9 cellular contexts compared by ENCODE assay signal in genomic region chr19:47663911-47664771, GRCh38. TPM values are rescaled to one million over a fixed set of nuclear protein-coding genes. Genes with fewer than 3 reads are reported as not detected.
A peak's percentile ranks its signal among the peaks of the same experiment; 100 is the strongest.
DNase-seq lines count a peak whose midpoint lies in the region; ATAC-seq, FAIRE-seq and TF ChIP-seq lines count a peak whose summit lies in the region.
"Had no signal": no experiment of that assay in that cellular context is flagged by ENCODE, and none has a peak within 500 bp of the region (broad histone marks: within the 10 kb centered on the region; RNA-seq: fewer than 3 reads in every experiment).

No MANE protein-coding gene starts in this region.

- no peaks in the 10 kb centered on the region for H3K9me3 ChIP-seq in lower lobe of right lung

- peak overlapping the region; percentile 55 for H3K4me3 Mint-ChIP-seq in type B pancreatic cell

- H3K4me3 ChIP-seq in LNCaP clone FGC (ENCODE audit: low read depth, low read length), result no peak overlapping the region
- H3K4me3 ChIP-seq in bronchial epithelial cell (ENCODE audit: low read depth, low read length), result no peak overlapping the region
- H3K4me3 ChIP-seq in lower lobe of right lung, result peak overlapping the region; percentile 10

- intact Hi-C loops in lower lobe of right lung (cut with DNase I), result no loop called here

- no peaks in the 10 kb centered on the region for H3K27me3 Mint-ChIP-seq in type B pancreatic cell

- H3K36me3 Mint-ChIP-seq in type B pancreatic cell, result peaks cover 10% of the 10 kb centered on the region

- H3K27ac Mint-ChIP-seq in type B pancreatic cell, result peak overlapping the region; percentile 90

- DNase-seq in LNCaP clone FGC (ENCODE audit: low read depth) (peak; percentile 45), bronchial epithelial cell (ENCODE audit: low read depth) (peak; percentile 90), lower lobe of right lung (peak; percentile 73), type B pancreatic cell (ENCODE audit: extremely low spot score, unreplicated experiment) (no peak), NCI-H2029 treated with DMSO at 0.1 percent for 48 hours (lab: John Stamatoyannopoulos, UW) (no peak)
- no peak for DNase-seq in activated CD8-positive, alpha-beta memory T cell treated with anti-CD3 and anti-CD28 coated beads, Interleukin-2, amount 50 U/mL, for 48 hours
- DNase-seq: NCI-H146 had no signal

- ATAC-seq in lower lobe of right lung (peak; percentile 81 to 85), HG03039 (IDR thresholded peaks at IDR 0.05; ENCODE audit: unreplicated experiment) (no peak), HG03095 (IDR thresholded peaks at IDR 0.05; ENCODE audit: unreplicated experiment) (no peak)

- H3K36me3 ChIP-seq in bronchial epithelial cell (ENCODE audit: control insufficient read depth, insufficient read depth, low read length) (peaks cover 1% of the 10 kb centered on the region), lower lobe of right lung (no peaks in the 10 kb centered on the region)

- TF ChIP-seq CTCF in LNCaP clone FGC (IDR thresholded peaks at IDR 0.05; ENCODE audit: control insufficient read depth, extremely low read depth, insufficient read depth) (no peak), bronchial epithelial cell (IDR thresholded peaks at IDR 0.05; ENCODE audit: insufficient read depth, low read length, severe bottlenecking) (no peak), lower lobe of right lung (IDR thresholded peaks at IDR 0.05) (no peak), type B pancreatic cell (conservative IDR thresholded peaks at IDR 0.05) (no peak)

- H3K4me1 Mint-ChIP-seq in type B pancreatic cell (ENCODE audit: unreplicated experiment), result peaks cover 26% of the 10 kb centered on the region

- FAIRE-seq in bronchial epithelial cell (lab: Jason Lieb, UNC), result peak; percentile 86

- peak overlapping the region; percentile 87 for H3K27ac ChIP-seq in lower lobe of right lung

- H3K4me1 ChIP-seq in lower lobe of right lung, result peaks cover 69% of the 10 kb centered on the region

- H3K9me3 Mint-ChIP-seq in type B pancreatic cell, result no peaks in the 10 kb centered on the region

- H3K27me3 ChIP-seq in bronchial epithelial cell (ENCODE audit: control insufficient read depth, insufficient read depth, low read length) (no peaks in the 10 kb centered on the region), lower lobe of right lung (ENCODE audit: low read depth) (no peaks in the 10 kb centered on the region)

RNA-seq across cellular contexts. Expression of gene EHD2, which starts 49.1 kb away (rescaled TPM):
- total RNA-seq in bronchial epithelial cell (53.4 and 67.5 TPM in 2 replicates), lower lobe of right lung (148 TPM), type B pancreatic cell (ENCODE audit: low replicate concordance) (10.3 and 21.0 TPM in 2 replicates)

RNA-seq across cellular contexts. Expression of gene BICRA, which starts 55.2 kb away (rescaled TPM):
- 2.9 and 4.5 TPM in 2 replicates for total RNA-seq in bronchial epithelial cell
- total RNA-seq in lower lobe of right lung, result 18.3 TPM
- 22.9 and 23.5 TPM in 2 replicates for total RNA-seq in type B pancreatic cell (ENCODE audit: low replicate concordance)

Comparison
In these comparisons a context has a peak if more than half of its experiments do, and no peak if none do; other contexts are left out.
1. DNase-seq: peak in LNCaP clone FGC (single experiment), bronchial epithelial cell (single experiment) and lower lobe of right lung (single experiment); none in type B pancreatic cell (single experiment), activated CD8-positive, alpha-beta memory T cell treated with anti-CD3 and anti-CD28 coated beads, Interleukin-2, amount 50 U/mL, for 48 hours (single experiment) and NCI-H2029 treated with DMSO at 0.1 percent for 48 hours (single experiment).
2. ATAC-seq: peak in lower lobe of right lung (2 of 2); none in HG03039 (single experiment) and HG03095 (single experiment).